In the genomic region with DNA sequence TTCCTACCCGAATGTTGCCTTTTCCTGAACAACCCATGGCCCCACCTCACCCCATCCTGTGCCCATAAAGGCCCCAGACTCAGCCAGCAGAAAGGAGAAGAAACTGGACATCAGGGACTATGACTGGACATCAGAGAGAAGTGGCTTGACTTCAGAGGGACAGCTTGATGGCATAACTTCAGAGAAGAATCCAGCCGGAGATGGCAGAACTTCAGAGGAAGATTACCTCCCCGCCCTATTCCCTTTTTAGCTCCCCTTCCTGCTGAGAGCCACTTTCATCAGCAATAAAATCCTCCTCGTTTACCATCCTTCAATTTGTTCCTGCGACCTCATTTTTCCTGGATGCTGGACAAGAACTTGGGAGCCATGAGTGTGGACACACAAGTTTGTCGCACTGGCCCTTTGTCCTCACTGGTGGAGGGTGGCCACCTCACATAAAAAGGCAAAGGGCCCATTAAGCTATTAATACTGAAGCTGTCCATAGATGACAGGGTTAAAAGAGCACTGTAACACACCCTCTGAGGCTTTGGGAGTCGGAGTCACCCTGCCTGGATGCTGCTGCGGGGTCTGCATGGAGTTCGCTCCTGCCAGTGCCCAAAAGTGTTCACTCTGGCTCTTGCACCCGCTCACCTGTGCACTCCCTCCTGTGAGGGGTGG, we compare ENCODE assay signal across 26 cellular contexts.
"Had no signal": no experiment of that assay in that cellular context is flagged by ENCODE, and none has a peak within 500 bp of the region (broad histone marks: within the 10 kb centered on the region; RNA-seq: fewer than 3 reads in every experiment).

No MANE protein-coding gene starts in this region.

- H3K27me3 ChIP-seq: adrenal gland, dorsolateral prefrontal cortex, esophagus squamous epithelium, gastroesophageal sphincter had no signal

- H3K4me3 ChIP-seq: adrenal gland, coronary artery, dorsolateral prefrontal cortex, esophagus squamous epithelium, gastroesophageal sphincter had no signal

- H3K4me1 ChIP-seq: adrenal gland, esophagus squamous epithelium, gastroesophageal sphincter had no signal

- H3K9me3 ChIP-seq: adrenal gland, esophagus squamous epithelium, gastroesophageal sphincter had no signal

- H3K36me3 ChIP-seq: adrenal gland, esophagus squamous epithelium, gastroesophageal sphincter had no signal

- DNase-seq: activated CD4-positive, alpha-beta memory T cell treated with anti-CD3 and anti-CD28 coated beads for 36 hours; activated CD4-positive, alpha-beta T cell treated with anti-CD3 and anti-CD28 coated beads for 36 hours; activated CD4-positive, alpha-beta T cell treated with anti-CD3 and anti-CD28 coated beads, Interleukin-2, amount 10 ng/mL, durations not matched to agents 24 days and 14 days; activated CD4-positive, CD25-positive, alpha-beta regulatory T cell; activated CD4-positive, CD25-positive, alpha-beta regulatory T cell treated with anti-CD3 and anti-CD28 coated beads, Interleukin-2, amount 50 U/mL, for 72 hours; activated CD8-positive, alpha-beta memory T cell treated with anti-CD3 and anti-CD28 coated beads, Interleukin-2, amount 10 ng/mL, durations not matched to agents 7 days and 5 days; activated CD8-positive, alpha-beta memory T cell treated with anti-CD3 and anti-CD28 coated beads, Interleukin-2, amount 50 U/mL, for 4 hours; activated CD8-positive, alpha-beta T cell treated with anti-CD3 and anti-CD28 coated beads, Interleukin-2, amount 10 ng/mL, durations not matched to agents 7 days and 5 days; activated effector memory CD4-positive, alpha-beta T cell treated with anti-CD3 and anti-CD28 coated beads, Interleukin-2, amount 50 U/mL, for 16 hours; activated naive CD4-positive, alpha-beta T cell treated with anti-CD3 and anti-CD28 coated beads for 36 hours; activated naive CD8-positive, alpha-beta T cell treated with anti-CD3 and anti-CD28 coated beads for 36 hours; activated naive CD8-positive, alpha-beta T cell treated with anti-CD3 and anti-CD28 coated beads, Interleukin-2, amount 50 U/mL, for 24 hours; activated T-cell treated with anti-CD3 and anti-CD28 coated beads, Interleukin-2, amount 50 U/mL, for 1 hour; activated T-cell treated with anti-CD3 and anti-CD28 coated beads, Interleukin-2, amount 50 U/mL, for 48 hours; adrenal gland; amygdala; aorta; dorsolateral prefrontal cortex; effector memory CD4-positive, alpha-beta T cell; endodermal cell; erythroblast; esophagus squamous epithelium; foreskin melanocyte; T-helper 2 cell had no signal

- ATAC-seq: activated CD4-positive, alpha-beta T cell treated with anti-CD3 and anti-CD28 coated beads for 36 hours; activated CD8-positive, alpha-beta memory T cell treated with anti-CD3 and anti-CD28 coated beads, Interleukin-2, amount 10 ng/mL, durations not matched to agents 7 days and 5 days; activated CD8-positive, alpha-beta T cell treated with anti-CD3 and anti-CD28 coated beads, Interleukin-2, amount 10 ng/mL, durations not matched to agents 7 days and 5 days; activated naive CD8-positive, alpha-beta T cell treated with anti-CD3 and anti-CD28 coated beads, Interleukin-2, amount 50 U/mL, for 24 hours; gastroesophageal sphincter had no signal

- H3K27ac ChIP-seq: adrenal gland, coronary artery, dorsolateral prefrontal cortex, esophagus squamous epithelium, gastroesophageal sphincter had no signal
